In the genomic region with DNA sequence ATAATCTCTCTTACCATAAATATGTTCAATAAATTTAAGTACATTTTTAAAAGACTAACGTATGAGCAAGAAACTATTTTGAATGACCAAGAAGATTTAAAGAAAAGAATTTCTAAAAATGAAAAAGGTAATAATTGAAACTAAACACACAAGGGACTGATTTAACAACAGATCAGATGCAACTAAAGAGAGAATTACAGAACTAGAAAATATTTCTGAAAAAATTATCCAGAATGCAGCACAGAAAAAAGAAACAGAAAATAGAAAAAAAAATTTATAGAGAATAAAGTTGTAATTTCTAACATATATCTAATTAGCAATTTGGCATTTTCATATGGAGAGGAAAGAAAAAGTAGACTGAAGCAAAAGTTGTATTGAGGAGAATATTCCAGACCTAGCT, we compare ENCODE assay signal across 29 cellular contexts.
"Had no signal": no experiment of that assay in that cellular context is flagged by ENCODE, and none has a peak within 500 bp of the region (broad histone marks: within the 10 kb centered on the region; RNA-seq: fewer than 3 reads in every experiment).

No MANE protein-coding gene starts in this region.

- ATAC-seq: effector memory CD8-positive, alpha-beta T cell; esophagus mucosa; foreskin keratinocyte; gastrocnemius medialis; gastroesophageal sphincter; heart left ventricle; heart right ventricle had no signal

- H3K4me3 ChIP-seq: colonic mucosa, coronary artery, dorsolateral prefrontal cortex, esophagus muscularis mucosa, esophagus squamous epithelium, gastrocnemius medialis, gastroesophageal sphincter, heart left ventricle, heart right ventricle, hepatocyte had no signal

- H3K4me2 ChIP-seq: hepatocyte had no signal

- H3K27ac ChIP-seq: colonic mucosa, coronary artery, dorsolateral prefrontal cortex, epithelial cell of prostate, esophagus muscularis mucosa, esophagus squamous epithelium, foreskin keratinocyte, gastrocnemius medialis, gastroesophageal sphincter, heart left ventricle, heart right ventricle, hepatocyte had no signal

- H3K27ac Mint-ChIP-seq: dendritic cell treated with granulocyte-macrophage colony-stimulating factor and Interleukin-4, amounts not matched to agents 40 ng/mL and 50 ng/mL, for 4 days; effector memory CD8-positive, alpha-beta T cell; endodermal cell had no signal

- H3K27me3 Mint-ChIP-seq: effector memory CD8-positive, alpha-beta T cell had no signal

- H3K4me3 Mint-ChIP-seq: dendritic cell treated with granulocyte-macrophage colony-stimulating factor and Interleukin-4, amounts not matched to agents 40 ng/mL and 50 ng/mL, for 4 days; effector memory CD8-positive, alpha-beta T cell; endodermal cell had no signal

- H3K27me3 ChIP-seq: colonic mucosa, dorsolateral prefrontal cortex, esophagus muscularis mucosa, esophagus squamous epithelium, foreskin keratinocyte, gastrocnemius medialis, gastroesophageal sphincter, heart left ventricle, heart right ventricle, hepatocyte had no signal

- H3K9me3 ChIP-seq: colonic mucosa, esophagus muscularis mucosa, esophagus squamous epithelium, gastrocnemius medialis, gastroesophageal sphincter had no signal

- H3K36me3 ChIP-seq: colonic mucosa, esophagus muscularis mucosa, esophagus squamous epithelium, gastrocnemius medialis, gastroesophageal sphincter, heart left ventricle, heart right ventricle had no signal

- H2AFZ ChIP-seq: hepatocyte had no signal

- H3K79me2 ChIP-seq: hepatocyte had no signal

- H3K4me1 Mint-ChIP-seq: endodermal cell had no signal

- DNase-seq: colonic mucosa; cortex of kidney; dermis blood vessel endothelial cell; dorsolateral prefrontal cortex; effector CD4-positive, alpha-beta T cell; effector CD8-positive, alpha-beta T cell; effector memory CD4-positive, alpha-beta T cell; effector memory CD8-positive, alpha-beta T cell; endodermal cell; erythroblast; esophagus squamous epithelium; foreskin fibroblast; foreskin keratinocyte; foreskin melanocyte; gastrocnemius medialis; glutamatergic neuron; head of caudate nucleus; heart left ventricle; heart right ventricle had no signal

- H3K9me3 Mint-ChIP-seq: dendritic cell treated with granulocyte-macrophage colony-stimulating factor and Interleukin-4, amounts not matched to agents 40 ng/mL and 50 ng/mL, for 4 days had no signal

- H3K4me1 ChIP-seq: colonic mucosa, foreskin keratinocyte had no signal

- FAIRE-seq: endometrium, endothelial cell of umbilical vein, frontal cortex had no signal
